Comparison of ENCODE assay signal across 20 cellular contexts in the genomic region with DNA sequence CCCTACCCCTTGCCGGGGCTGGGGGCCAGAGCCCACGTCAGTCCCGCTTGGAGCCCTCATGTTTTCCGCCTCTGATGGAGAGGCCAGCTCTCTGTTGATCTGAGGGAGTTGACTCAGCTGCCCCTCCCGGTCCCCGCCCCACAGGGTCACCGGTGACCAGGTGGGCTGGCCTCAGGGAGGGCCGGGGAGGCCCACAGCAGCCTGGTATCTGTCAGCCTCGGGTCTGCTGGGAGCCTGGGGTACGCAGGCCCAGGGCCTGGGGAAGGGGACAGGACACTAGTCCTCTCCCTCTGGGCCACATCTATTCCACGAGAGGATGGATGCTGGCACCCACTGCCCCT.
"Had no signal": no experiment of that assay in that cellular context is flagged by ENCODE, and none has a peak within 500 bp of the region (broad histone marks: within the 10 kb centered on the region; RNA-seq: fewer than 3 reads in every experiment).

No MANE protein-coding gene starts in this region.

- H3K27ac Mint-ChIP-seq: activated naive CD8-positive, alpha-beta T cell treated with anti-CD3 and anti-CD28 coated beads, Interleukin-2, amount 50 U/mL, for 24 hours; activated T-helper 1 cell treated with anti-CD3 and anti-CD28 coated beads, Interleukin-12 subunit alpha, Interleukin-12 subunit beta, Interleukin-2, Interleukin-4 antibody, amounts not matched to agents 30 ng/mL and 10 ng/mL and 1 ng/mL, durations not matched to agents 14 hours and 24 hours and 36 hours; memory B cell; stimulated activated effector memory CD8-positive, alpha-beta T cell treated with anti-CD3 and anti-CD28 coated beads, Interleukin-12 subunit alpha, Interleukin-12 subunit beta, amount 100 ng/mL, for 72 hours had no signal

- H3K27me3 Mint-ChIP-seq: activated naive CD8-positive, alpha-beta T cell treated with anti-CD3 and anti-CD28 coated beads, Interleukin-2, amount 50 U/mL, for 24 hours had no signal

- H3K36me3 ChIP-seq: ascending aorta, esophagus muscularis mucosa, left lung, neutrophil, right atrium auricular region had no signal

- H3K4me3 ChIP-seq: ascending aorta, dorsolateral prefrontal cortex, esophagus muscularis mucosa, left lung, right atrium auricular region, smooth muscle cell had no signal

- ATAC-seq: activated naive CD8-positive, alpha-beta T cell treated with anti-CD3 and anti-CD28 coated beads, Interleukin-2, amount 50 U/mL, for 24 hours; left lung; stimulated activated effector memory CD8-positive, alpha-beta T cell treated with anti-CD3 and anti-CD28 coated beads, Interleukin-12 subunit alpha, Interleukin-12 subunit beta, amount 100 ng/mL, for 72 hours had no signal

- H3K9me3 ChIP-seq: ascending aorta, esophagus muscularis mucosa, left lung, neutrophil, right atrium auricular region had no signal

- H3K36me3 Mint-ChIP-seq: memory B cell; stimulated activated effector memory CD8-positive, alpha-beta T cell treated with anti-CD3 and anti-CD28 coated beads, Interleukin-12 subunit alpha, Interleukin-12 subunit beta, amount 100 ng/mL, for 72 hours; type B pancreatic cell had no signal

- DNase-seq: activated CD4-positive, alpha-beta T cell treated with anti-CD3 and anti-CD28 coated beads for 48 hours; activated naive CD4-positive, alpha-beta T cell treated with Interleukin-2 at 50 U/mL for 16 hours; activated naive CD8-positive, alpha-beta T cell treated with anti-CD3 and anti-CD28 coated beads, Interleukin-2, amount 50 U/mL, for 24 hours; dorsolateral prefrontal cortex; foreskin fibroblast; head of caudate nucleus; left lung; posterior cingulate gyrus; substantia nigra; T-helper 1 cell had no signal

- H3K4me3 Mint-ChIP-seq: activated naive CD8-positive, alpha-beta T cell treated with anti-CD3 and anti-CD28 coated beads, Interleukin-2, amount 50 U/mL, for 24 hours; activated T-helper 1 cell treated with anti-CD3 and anti-CD28 coated beads, Interleukin-12 subunit alpha, Interleukin-12 subunit beta, Interleukin-2, Interleukin-4 antibody, amounts not matched to agents 30 ng/mL and 10 ng/mL and 1 ng/mL, durations not matched to agents 14 hours and 24 hours and 36 hours; memory B cell; stimulated activated effector memory CD8-positive, alpha-beta T cell treated with anti-CD3 and anti-CD28 coated beads, Interleukin-12 subunit alpha, Interleukin-12 subunit beta, amount 100 ng/mL, for 72 hours; WTC11 had no signal

- H3K27ac ChIP-seq: ascending aorta, esophagus muscularis mucosa, left lung, neutrophil, right atrium auricular region had no signal

- H3K27me3 ChIP-seq: ascending aorta, dorsolateral prefrontal cortex, esophagus muscularis mucosa, left lung, right atrium auricular region had no signal

- H3K4me2 ChIP-seq: smooth muscle cell had no signal

- H3K9me3 Mint-ChIP-seq: activated naive CD8-positive, alpha-beta T cell treated with anti-CD3 and anti-CD28 coated beads, Interleukin-2, amount 50 U/mL, for 24 hours; activated T-helper 1 cell treated with anti-CD3 and anti-CD28 coated beads, Interleukin-12 subunit alpha, Interleukin-12 subunit beta, Interleukin-2, Interleukin-4 antibody, amounts not matched to agents 30 ng/mL and 10 ng/mL and 1 ng/mL, durations not matched to agents 14 hours and 24 hours and 36 hours; memory B cell; stimulated activated effector memory CD8-positive, alpha-beta T cell treated with anti-CD3 and anti-CD28 coated beads, Interleukin-12 subunit alpha, Interleukin-12 subunit beta, amount 100 ng/mL, for 72 hours; type B pancreatic cell had no signal
